21 cellular contexts compared by ENCODE assay signal in the genomic region with DNA sequence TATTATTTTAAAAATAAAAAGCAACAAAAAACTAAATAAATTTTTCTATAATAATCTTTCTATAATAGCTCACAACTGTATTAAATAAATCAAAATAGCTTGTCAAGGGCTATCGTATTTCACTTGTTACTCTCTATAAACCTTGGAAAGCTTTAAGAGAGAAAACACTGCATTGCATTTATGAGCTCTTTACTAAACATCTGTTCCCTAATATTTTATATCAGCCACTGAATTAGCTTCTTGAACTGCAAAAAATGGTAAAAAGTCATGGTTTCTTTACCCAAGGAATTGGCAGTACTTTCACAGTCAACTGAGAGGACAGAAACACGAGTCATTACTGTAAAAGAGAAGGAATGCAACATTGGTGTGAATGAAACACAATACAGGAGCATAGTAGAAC.
"Had no signal": no experiment of that assay in that cellular context is flagged by ENCODE, and none has a peak within 500 bp of the region (broad histone marks: within the 10 kb centered on the region; RNA-seq: fewer than 3 reads in every experiment).

No MANE protein-coding gene starts in this region.

- H3K27me3 ChIP-seq: adrenal gland, tibial artery, uterus had no signal

- H3K9me3 ChIP-seq: adrenal gland, tibial artery, uterus had no signal

- H3K36me3 Mint-ChIP-seq: activated naive CD4-positive, alpha-beta T cell treated with anti-CD3 and anti-CD28 coated beads, Interleukin-2, amount 10 ng/mL, durations not matched to agents 7 days and 5 days; brain; natural killer cell treated with Interleukin-12 subunit alpha and Interleukin-12 subunit beta and Interleukin-15 and Interleukin-18, amount 100 ng/mL, for 72 hours; stimulated activated naive B cell treated with anti-CD40 and anti-IgM and Interleukin-4, amounts not matched to agents 10 μg/mL and 1 μg/mL and 100 μg/mL, for 72 hours; WTC11 had no signal

- DNase-seq: activated CD4-positive, alpha-beta memory T cell treated with anti-CD3 and anti-CD28 coated beads, Interleukin-2, amount 10 ng/mL, durations not matched to agents 7 days and 5 days; activated CD4-positive, alpha-beta T cell treated with anti-CD3 and anti-CD28 coated beads for 4 hours; activated naive CD4-positive, alpha-beta T cell treated with anti-CD3 and anti-CD28 coated beads, Interleukin-2, amount 10 ng/mL, durations not matched to agents 7 days and 5 days; activated T-cell treated with anti-CD3 and anti-CD28 coated beads, Interleukin-2, amount 50 U/mL, for 24 hours; adrenal gland; effector memory CD8-positive, alpha-beta T cell; foreskin fibroblast; mesenchymal stem cell; nucleus accumbens; posterior cingulate gyrus; stimulated activated CD4-positive, alpha-beta T cell treated with anti-CD3 and anti-CD28 coated beads, Interleukin-15, amount 100 ng/mL, for 24 hours; stimulated activated CD4-positive, alpha-beta T cell treated with anti-CD3 and anti-CD28 coated beads, Interleukin-4, amount 100 ng/mL, for 1 hour; stimulated activated naive B cell treated with anti-CD40 and anti-IgM and Interleukin-4, amounts not matched to agents 10 μg/mL and 1 μg/mL and 100 μg/mL, for 72 hours; T-helper 2 cell; tibial artery; uterus had no signal

- H3K4me3 ChIP-seq: adrenal gland, skin epidermis, tibial artery, uterus had no signal

- H3K27ac Mint-ChIP-seq: activated CD4-positive, alpha-beta memory T cell treated with anti-CD3 and anti-CD28 coated beads, Interleukin-2, amount 10 ng/mL, durations not matched to agents 7 days and 5 days; activated naive CD4-positive, alpha-beta T cell treated with anti-CD3 and anti-CD28 coated beads, Interleukin-2, amount 10 ng/mL, durations not matched to agents 7 days and 5 days; activated T-cell treated with anti-CD3 and anti-CD28 coated beads, Interleukin-2, amount 50 U/mL, for 24 hours; dendritic cell treated with granulocyte-macrophage colony-stimulating factor and Interleukin-4, amounts not matched to agents 40 ng/mL and 50 ng/mL, for 4 days; effector memory CD8-positive, alpha-beta T cell; natural killer cell treated with Interleukin-12 subunit alpha and Interleukin-12 subunit beta and Interleukin-15 and Interleukin-18, amount 100 ng/mL, for 72 hours; stimulated activated naive B cell treated with anti-CD40 and anti-IgM and Interleukin-4, amounts not matched to agents 10 μg/mL and 1 μg/mL and 100 μg/mL, for 72 hours; WTC11 had no signal

- ATAC-seq: effector memory CD8-positive, alpha-beta T cell; natural killer cell treated with Interleukin-12 subunit alpha and Interleukin-12 subunit beta and Interleukin-15 and Interleukin-18, amount 100 ng/mL, for 72 hours; stimulated activated naive B cell treated with anti-CD40 and anti-IgM and Interleukin-4, amounts not matched to agents 10 μg/mL and 1 μg/mL and 100 μg/mL, for 72 hours; WTC11 had no signal

- H3K36me3 ChIP-seq: adrenal gland, tibial artery, uterus had no signal

- H3K9me3 Mint-ChIP-seq: activated CD4-positive, alpha-beta memory T cell treated with anti-CD3 and anti-CD28 coated beads, Interleukin-2, amount 10 ng/mL, durations not matched to agents 7 days and 5 days; activated naive CD4-positive, alpha-beta T cell treated with anti-CD3 and anti-CD28 coated beads, Interleukin-2, amount 10 ng/mL, durations not matched to agents 7 days and 5 days; activated T-cell treated with anti-CD3 and anti-CD28 coated beads, Interleukin-2, amount 50 U/mL, for 24 hours; dendritic cell treated with granulocyte-macrophage colony-stimulating factor and Interleukin-4, amounts not matched to agents 40 ng/mL and 50 ng/mL, for 4 days; effector memory CD8-positive, alpha-beta T cell; natural killer cell treated with Interleukin-12 subunit alpha and Interleukin-12 subunit beta and Interleukin-15 and Interleukin-18, amount 100 ng/mL, for 72 hours; stimulated activated naive B cell treated with anti-CD40 and anti-IgM and Interleukin-4, amounts not matched to agents 10 μg/mL and 1 μg/mL and 100 μg/mL, for 72 hours; WTC11 had no signal
